ENCODE assay signal across 20 cellular contexts in genomic region chr2:232898592-232899541, GRCh38. TPM values are rescaled to one million over a fixed set of nuclear protein-coding genes. Genes with fewer than 3 reads are reported as not detected.
DNase-seq lines count a peak whose midpoint lies in the region; ATAC-seq, FAIRE-seq and TF ChIP-seq lines count a peak whose summit lies in the region.
"Had no signal": no experiment of that assay in that cellular context is flagged by ENCODE, and none has a peak within 500 bp of the region (broad histone marks: within the 10 kb centered on the region; RNA-seq: fewer than 3 reads in every experiment).

No MANE protein-coding gene starts in this region.

- peak overlapping the region; percentile 11 for H3K18ac ChIP-seq in neuronal stem cell (ENCODE audit: low read length)

- POLR2A ChIA-PET in endothelial cell of umbilical vein (lab: Charles Lee) = no interaction called here

- peak; percentile 55 for FAIRE-seq in endothelial cell of umbilical vein (lab: Jason Lieb, UNC)
- FAIRE-seq: endometrium, G401.6 had no signal

- H3K4ac ChIP-seq in neuronal stem cell (ENCODE audit: low read length) = peak overlapping the region; percentile 26

- H3K4me2 ChIP-seq in endothelial cell of umbilical vein (ENCODE audit: insufficient read depth, low read length) (no peak overlapping the region), neuronal stem cell (ENCODE audit: insufficient read depth, low read length, poor library complexity, severe bottlenecking) (no peak overlapping the region)

- no peak overlapping the region for H2BK5ac ChIP-seq in neuronal stem cell (ENCODE audit: low read length)

- no peaks in the 10 kb centered on the region for H3K9me1 ChIP-seq in endothelial cell of umbilical vein (replicated peaks; ENCODE audit: control insufficient read depth, extremely low read depth, insufficient read depth, low read length)

- H2BK120ac ChIP-seq in neuronal stem cell (ENCODE audit: low read depth, low read length) = no peak overlapping the region

- peak overlapping the region; percentile 61 for H4K91ac ChIP-seq in neuronal stem cell (ENCODE audit: low read depth, low read length, poor library complexity)

- CTCF ChIA-PET in endothelial cell of umbilical vein (lab: Charles Lee) = interaction anchor here (0.8 to 1.4 kb wide), 3 partner anchors 9 to 130 kb away, joined by 3 to 5 read pairs (median 4); no protein-coding TSS in a partner anchor

- 100% methylated on average over 1 of the region's 18 CpGs; no CpG with 5 or more reads in 1 of the 2 donors for WGBS in neuronal stem cell (ENCODE audit: extremely low coverage in 2 of 2, insufficient read length in 2 of 2, insufficient replicate concordance in 1 of 2), 2 donors

- ATAC-seq in HG02588 (IDR thresholded peaks at IDR 0.05; ENCODE audit: unreplicated experiment) (no peak), GM19467 (IDR thresholded peaks at IDR 0.05; ENCODE audit: unreplicated experiment) (no peak)
- ATAC-seq: body of pancreas; stimulated activated naive CD8-positive, alpha-beta T cell treated with anti-CD3 and anti-CD28 coated beads, Interleukin-15, amount 100 ng/mL, for 72 hours had no signal

- peak overlapping the region; percentile 30 for H3K23ac ChIP-seq in neuronal stem cell (ENCODE audit: low read depth, low read length, poor library complexity)

- TF ChIP-seq CTCF in endothelial cell of umbilical vein (IDR thresholded peaks at IDR 0.05; ENCODE audit: extremely low read depth in 1 of 2, insufficient read depth in 1 of 2, low read depth in 1 of 2, low read length in 2 of 2) = no peak

- no peak overlapping the region for H2AK5ac ChIP-seq in neuronal stem cell (ENCODE audit: low read depth, low read length)

- H4K8ac ChIP-seq in neuronal stem cell (ENCODE audit: low read depth, low read length) = no peak overlapping the region

- H3K9ac ChIP-seq in endothelial cell of umbilical vein (replicated peaks; ENCODE audit: extremely low read depth, insufficient read depth, low read length) (no peak overlapping the region), neuronal stem cell (ENCODE audit: low read depth, low read length, poor library complexity) (peak overlapping the region; percentile 36)

- intact Hi-C loops in endothelial cell of umbilical vein (cut with micrococcal nuclease) = no loop called here

- H3K14ac ChIP-seq in neuronal stem cell (ENCODE audit: low read length) = peak overlapping the region; percentile 83

- H3K79me2 ChIP-seq in endothelial cell of umbilical vein (ENCODE audit: control insufficient read depth, insufficient read depth, low read length) = no peaks in the 10 kb centered on the region

- H2BK15ac ChIP-seq in neuronal stem cell (ENCODE audit: low read length) = peak overlapping the region; percentile 46

- no peaks in the 10 kb centered on the region for H4K20me1 ChIP-seq in endothelial cell of umbilical vein (replicated peaks; ENCODE audit: control insufficient read depth, extremely low read depth, insufficient read depth, low read length)

- H3K4me1 ChIP-seq in endothelial cell of umbilical vein (ENCODE audit: control insufficient read depth, extremely low read depth, insufficient read depth, low read length) (peaks cover 15% of the 10 kb centered on the region), neuronal stem cell (ENCODE audit: control insufficient read depth in 2 of 2, insufficient read depth in 1 of 2, low read depth in 1 of 2, low read length in 2 of 2) (peaks cover 17% of the 10 kb centered on the region in 2 donors)

- H3K9me3 ChIP-seq in endothelial cell of umbilical vein (replicated peaks; ENCODE audit: control insufficient read depth, insufficient read depth, low read length) (no peaks in the 10 kb centered on the region), neuronal stem cell (replicated peaks in 1 of 2; ENCODE audit: control insufficient read depth in 2 of 2, insufficient read depth in 1 of 2, low read depth in 1 of 2, low read length in 2 of 2) (peaks cover 0 to 2% of the 10 kb centered on the region in 2 donors)
- H3K9me3 ChIP-seq: body of pancreas had no signal

- no peak overlapping the region for H3K27ac ChIP-seq in endothelial cell of umbilical vein (ENCODE audit: insufficient read depth, low read depth, low read length)
- H3K27ac ChIP-seq in neuronal stem cell (replicated peaks; ENCODE audit: low read length) = no peak overlapping the region
- H3K27ac ChIP-seq: 22Rv1, body of pancreas had no signal

- dilution Hi-C loops in endothelial cell of umbilical vein (cut with MboI; ENCODE audit: extremely low pct_ligation_motif_present, low sequenced_read_pairs) = no loop called here

- H2BK12ac ChIP-seq in neuronal stem cell (ENCODE audit: low read length) = peak overlapping the region; percentile 25

- H2AFZ ChIP-seq in endothelial cell of umbilical vein (ENCODE audit: low read depth, low read length) (peak overlapping the region; percentile 16), neuronal stem cell (ENCODE audit: low read length) (peak overlapping the region; percentile 10)

- H3K79me1 ChIP-seq in neuronal stem cell (ENCODE audit: low read depth, low read length) = no peaks in the 10 kb centered on the region

- no TSS peak for BruUV-seq in endothelial cell of umbilical vein (replicated peaks; lab: Mats Ljungman, UMichigan)

- H3K36me3 ChIP-seq in endothelial cell of umbilical vein (ENCODE audit: control insufficient read depth in 2 of 2, extremely low read depth in 1 of 2, insufficient read depth in 2 of 2, low read length in 2 of 2) = no peaks in the 10 kb centered on the region
- no peaks in the 10 kb centered on the region for H3K36me3 ChIP-seq in neuronal stem cell (replicated peaks in 1 of 2; ENCODE audit: control insufficient read depth in 2 of 2, insufficient read depth in 2 of 2, low read length in 2 of 2)

- H3K4me3 ChIP-seq in endothelial cell of umbilical vein (replicated peaks in 1 of 3; ENCODE audit: insufficient read depth in 1 of 3, low read depth in 1 of 3, low read length in 3 of 3) = no peak overlapping the region
- no peak overlapping the region for H3K4me3 ChIP-seq in neuronal stem cell (ENCODE audit: low read length in 2 of 2)
- H3K4me3 ChIP-seq: body of pancreas had no signal

- H3K27me3 ChIP-seq in endothelial cell of umbilical vein (ENCODE audit: control insufficient read depth in 2 of 2, insufficient read depth in 2 of 2, low read length in 2 of 2) (no peaks in the 10 kb centered on the region), neuronal stem cell (ENCODE audit: control insufficient read depth in 3 of 3, insufficient read depth in 3 of 3, low read depth in 1 of 3, low read length in 3 of 3) (peaks cover 0 to 5% (median 0%) of the 10 kb centered on the region in 3 experiments)
- H3K27me3 ChIP-seq: body of pancreas had no signal

- no peak for TF ChIP-seq POLR2A in endothelial cell of umbilical vein (IDR thresholded peaks at IDR 0.05; ENCODE audit: low read depth, low read length)

- peak; percentile 9 for DNase-seq in DMS53 (lab: John Stamatoyannopoulos, UW)
- no peak for DNase-seq in DMS53 treated with DMSO at 0.1 percent for 48 hours (lab: John Stamatoyannopoulos, UW; ENCODE audit: unreplicated experiment)
- DNase-seq in M059J (ENCODE audit: low read depth) = peak; percentile 15
- peak; percentile 61 for DNase-seq in endothelial cell of umbilical vein (ENCODE audit: low read depth, low spot score)
- DNase-seq in neuronal stem cell (ENCODE audit: low spot score) = no peak
- no peak for DNase-seq in cerebellar nuclear complex (lab: John Stamatoyannopoulos, UW)
- DNase-seq: activated gamma-delta T cell; body of pancreas; CD8-positive, alpha-beta memory T cell; GOT3; natural killer cell; NCI-H1417 treated with DMSO at 0.1 percent for 48 hours; NCI-H526; stimulated activated naive CD8-positive, alpha-beta T cell treated with anti-CD3 and anti-CD28 coated beads, Interleukin-15, amount 100 ng/mL, for 72 hours; T-helper 9 cell had no signal

TF ChIP-seq in endothelial cell of umbilical vein, 7 proteins besides CTCF, POLR2A, EP300 and RAD21:
- no peak for TF ChIP-seq FOS (IDR thresholded peaks at IDR 0.05; ENCODE audit: borderline replicate concordance, insufficient read depth, low read length)
- no peak for TF ChIP-seq GATA2 (IDR thresholded peaks at IDR 0.05; ENCODE audit: insufficient read depth, insufficient read length, low read depth, low read length)
- no peak for TF ChIP-seq POLR2AphosphoS5 (IDR thresholded peaks at IDR 0.05; ENCODE audit: insufficient read depth, low read depth, low read length)
- TF ChIP-seq MAX (IDR thresholded peaks at IDR 0.05; ENCODE audit: insufficient read depth, insufficient read length) = no peak
- TF ChIP-seq EZH2 (IDR thresholded peaks at IDR 0.05; ENCODE audit: borderline replicate concordance, low read depth, low read length, severe bottlenecking) = no peak
- TF ChIP-seq MYC (IDR thresholded peaks at IDR 0.05; ENCODE audit: low read depth, low read length) = no peak
- no peak for TF ChIP-seq JUN (IDR thresholded peaks at IDR 0.05; ENCODE audit: borderline replicate concordance, insufficient read depth, insufficient read length, low read depth)

RNA-seq across cellular contexts. Expression of gene SNORC, which starts 28.8 kb away (rescaled TPM):
- 0.52 and 0.71 TPM in 2 replicates for total RNA-seq in M059J (2014; rRNA removed; shearing (Covaris generic))
- 2.6 and 4.0 TPM in 2 replicates for total RNA-seq in endothelial cell of umbilical vein
- polyA plus RNA-seq in endothelial cell of umbilical vein = 1.4 and 2.5 TPM in 2 replicates
- 0.71 and 1.4 TPM in 2 replicates for polyA plus RNA-seq in endothelial cell of umbilical vein (2011; cell fraction: cytosol; rRNA removed)
- 4.2 and 5.7 TPM in 2 replicates for polyA plus RNA-seq in endothelial cell of umbilical vein (2011; cell fraction: nucleus; rRNA removed)
- polyA plus RNA-seq in endothelial cell of umbilical vein (2012) = 0.13 and 0.52 TPM in 2 replicates
- polyA minus RNA-seq in endothelial cell of umbilical vein = 0.61 and 2.2 TPM in 2 replicates
- polyA minus RNA-seq in endothelial cell of umbilical vein (2011; cell fraction: cytosol; rRNA and poly(A)+ RNA removed) = 1.2 TPM
- 3.6 TPM in 2 replicates for polyA minus RNA-seq in endothelial cell of umbilical vein (2011; cell fraction: nucleus; rRNA and poly(A)+ RNA removed)
- 2.1 TPM for polyA plus RNA-seq in neuronal stem cell (2013, experiment 1 of 2)
- polyA plus RNA-seq in neuronal stem cell (2013, experiment 2 of 2) = 2.9 TPM
- polyA plus RNA-seq: CD8-positive, alpha-beta memory T cell had no signal

Comparison
In these comparisons a context has a peak if more than half of its experiments do, and no peak if none do; other contexts are left out.
1. DNase-seq: peak in DMS53 (single experiment), M059J (single experiment) and endothelial cell of umbilical vein (single experiment); none in DMS53 treated with DMSO at 0.1 percent for 48 hours (single experiment), neuronal stem cell (single experiment) and cerebellar nuclear complex (0 of 2).